In genomic region chr1:95793893-95794292, GRCh38 we compare ENCODE assay signal across 11 cellular contexts.
DNase-seq lines count a peak whose midpoint lies in the region; ATAC-seq and TF ChIP-seq lines count a peak whose summit lies in the region.
"Had no signal": no experiment of that assay in that cellular context is flagged by ENCODE, and none has a peak within 500 bp of the region (broad histone marks: within the 10 kb centered on the region; RNA-seq: fewer than 3 reads in every experiment).

No MANE protein-coding gene starts in this region.

- no peak overlapping the region for H3K9ac ChIP-seq in neural progenitor cell

- no peak overlapping the region for H3K4me3 ChIP-seq in neural progenitor cell
- H3K4me3 ChIP-seq in upper lobe of left lung: no peak overlapping the region

- TF ChIP-seq EP300 in upper lobe of left lung (IDR thresholded peaks at IDR 0.05): no peak

- H3K36me3 Mint-ChIP-seq in chondrocyte (ENCODE audit: low read depth) (no peaks in the 10 kb centered on the region), neural progenitor cell (no peaks in the 10 kb centered on the region)
- no peaks in the 10 kb centered on the region for H3K36me3 Mint-ChIP-seq in effector memory CD8-positive, alpha-beta T cell (ENCODE audit: insufficient read depth)
- H3K36me3 Mint-ChIP-seq: naive B cell had no signal

- H3K4me1 Mint-ChIP-seq in chondrocyte (ENCODE audit: low read depth) (no peaks in the 10 kb centered on the region), neural progenitor cell (no peaks in the 10 kb centered on the region)
- H3K4me1 Mint-ChIP-seq in effector memory CD8-positive, alpha-beta T cell (ENCODE audit: low read depth in 2 of 2): no peaks in the 10 kb centered on the region
- H3K4me1 Mint-ChIP-seq: activated B cell treated with CpG ODN at 0.5 μM for 24 hours, naive B cell had no signal

- peak overlapping the region; percentile 1 for H2AFZ ChIP-seq in neural progenitor cell (replicated peaks)

- H3K4me1 ChIP-seq in neural progenitor cell (no peaks in the 10 kb centered on the region), upper lobe of left lung (no peaks in the 10 kb centered on the region)

- TF ChIP-seq CTCF in chondrocyte (IDR thresholded peaks at IDR 0.05) (peak; percentile 23), neural progenitor cell (IDR thresholded peaks at IDR 0.05) (peak; percentile 50), upper lobe of left lung (IDR thresholded peaks at IDR 0.05) (no peak)

- no peak overlapping the region for H3K4me2 ChIP-seq in neural progenitor cell

- no peak overlapping the region for H3K4me3 Mint-ChIP-seq in chondrocyte (ENCODE audit: unreplicated experiment)
- no peak overlapping the region for H3K4me3 Mint-ChIP-seq in neural progenitor cell
- H3K4me3 Mint-ChIP-seq in effector memory CD8-positive, alpha-beta T cell: no peak overlapping the region
- H3K4me3 Mint-ChIP-seq: activated B cell treated with CpG ODN at 0.5 μM for 24 hours, naive B cell had no signal

- no peak for ATAC-seq in upper lobe of left lung (ENCODE audit: low FRiP score in 2 of 2)
- ATAC-seq in effector memory CD8-positive, alpha-beta T cell (replicated peaks): no peak

- no peaks in the 10 kb centered on the region for H3F3A ChIP-seq in neural progenitor cell (ENCODE audit: low read depth)

- H3K27ac ChIP-seq in neural progenitor cell (no peak overlapping the region), upper lobe of left lung (no peak overlapping the region)

- WGBS in upper lobe of left lung, 2 donors: 73 to 74% methylated on average over 5 of the region's 5 CpGs

- DNase-seq in NCI-H524 (lab: John Stamatoyannopoulos, UW) (peak; percentile 16 to 43), NCI-H524 treated with DMSO at 0.1 percent for 48 hours (lab: John Stamatoyannopoulos, UW) (no peak), NCI-H1092 treated with DMSO at 0.1 percent for 48 hours (lab: John Stamatoyannopoulos, UW) (peak; percentile 3), chondrocyte (ENCODE audit: low spot score) (no peak), neural progenitor cell (ENCODE audit: low spot score) (peak; percentile 40), upper lobe of left lung (no peak)
- no peak for DNase-seq in stimulated activated naive CD4-positive, alpha-beta T cell (lab: John Stamatoyannopoulos, UW)
- no peak for DNase-seq in effector memory CD8-positive, alpha-beta T cell
- DNase-seq: activated B cell treated with CpG ODN at 0.5 μM for 24 hours, naive B cell, NCI-H1048 had no signal

- H3K27me3 ChIP-seq in neural progenitor cell: no peaks in the 10 kb centered on the region
- no peaks in the 10 kb centered on the region for H3K27me3 ChIP-seq in upper lobe of left lung

- no peak for TF ChIP-seq POLR2A in upper lobe of left lung (IDR thresholded peaks at IDR 0.05)

- H3K36me3 ChIP-seq in neural progenitor cell (peaks cover 4% of the 10 kb centered on the region), upper lobe of left lung (no peaks in the 10 kb centered on the region)

- no peaks in the 10 kb centered on the region for H3K9me3 Mint-ChIP-seq in chondrocyte (ENCODE audit: low read depth)
- H3K9me3 Mint-ChIP-seq in neural progenitor cell: no peaks in the 10 kb centered on the region
- H3K9me3 Mint-ChIP-seq in effector memory CD8-positive, alpha-beta T cell: peaks cover 6 to 14% of the 10 kb centered on the region in 2 donors

- H3K79me2 ChIP-seq in neural progenitor cell (ENCODE audit: low read depth): no peaks in the 10 kb centered on the region

- H3K27me3 Mint-ChIP-seq in chondrocyte (ENCODE audit: low read depth) (peaks cover 10% of the 10 kb centered on the region), neural progenitor cell (ENCODE audit: insufficient read depth, low read depth) (peaks cover 2% of the 10 kb centered on the region)
- H3K27me3 Mint-ChIP-seq in effector memory CD8-positive, alpha-beta T cell: no peaks in the 10 kb centered on the region
- H3K27me3 Mint-ChIP-seq: activated B cell treated with CpG ODN at 0.5 μM for 24 hours, naive B cell had no signal

- H3K27ac Mint-ChIP-seq in chondrocyte (ENCODE audit: unreplicated experiment) (no peak overlapping the region), neural progenitor cell (no peak overlapping the region)
- H3K27ac Mint-ChIP-seq in effector memory CD8-positive, alpha-beta T cell: no peak overlapping the region
- H3K27ac Mint-ChIP-seq: activated B cell treated with CpG ODN at 0.5 μM for 24 hours, naive B cell had no signal

- H3K9me3 ChIP-seq in neural progenitor cell (ENCODE audit: low read depth) (no peaks in the 10 kb centered on the region), upper lobe of left lung (peaks cover 0 to 4% (median 0%) of the 10 kb centered on the region in 4 donors)

- no peaks in the 10 kb centered on the region for H4K20me1 ChIP-seq in neural progenitor cell (ENCODE audit: low read depth)

Comparison
In these comparisons a context has a peak if more than half of its experiments do, and no peak if none do; other contexts are left out.
1. DNase-seq: peak in NCI-H524 (2 of 2), NCI-H1092 treated with DMSO at 0.1 percent for 48 hours (single experiment) and neural progenitor cell (single experiment); none in NCI-H524 treated with DMSO at 0.1 percent for 48 hours (single experiment), chondrocyte (single experiment), upper lobe of left lung (0 of 2), stimulated activated naive CD4-positive, alpha-beta T cell (0 of 6) and effector memory CD8-positive, alpha-beta T cell (0 of 3).
2. CTCF ChIP-seq: peak in chondrocyte (single experiment) and neural progenitor cell (single experiment); none in upper lobe of left lung (0 of 6).